Comparison of ENCODE assay signal across 9 cellular contexts in the genomic region with DNA sequence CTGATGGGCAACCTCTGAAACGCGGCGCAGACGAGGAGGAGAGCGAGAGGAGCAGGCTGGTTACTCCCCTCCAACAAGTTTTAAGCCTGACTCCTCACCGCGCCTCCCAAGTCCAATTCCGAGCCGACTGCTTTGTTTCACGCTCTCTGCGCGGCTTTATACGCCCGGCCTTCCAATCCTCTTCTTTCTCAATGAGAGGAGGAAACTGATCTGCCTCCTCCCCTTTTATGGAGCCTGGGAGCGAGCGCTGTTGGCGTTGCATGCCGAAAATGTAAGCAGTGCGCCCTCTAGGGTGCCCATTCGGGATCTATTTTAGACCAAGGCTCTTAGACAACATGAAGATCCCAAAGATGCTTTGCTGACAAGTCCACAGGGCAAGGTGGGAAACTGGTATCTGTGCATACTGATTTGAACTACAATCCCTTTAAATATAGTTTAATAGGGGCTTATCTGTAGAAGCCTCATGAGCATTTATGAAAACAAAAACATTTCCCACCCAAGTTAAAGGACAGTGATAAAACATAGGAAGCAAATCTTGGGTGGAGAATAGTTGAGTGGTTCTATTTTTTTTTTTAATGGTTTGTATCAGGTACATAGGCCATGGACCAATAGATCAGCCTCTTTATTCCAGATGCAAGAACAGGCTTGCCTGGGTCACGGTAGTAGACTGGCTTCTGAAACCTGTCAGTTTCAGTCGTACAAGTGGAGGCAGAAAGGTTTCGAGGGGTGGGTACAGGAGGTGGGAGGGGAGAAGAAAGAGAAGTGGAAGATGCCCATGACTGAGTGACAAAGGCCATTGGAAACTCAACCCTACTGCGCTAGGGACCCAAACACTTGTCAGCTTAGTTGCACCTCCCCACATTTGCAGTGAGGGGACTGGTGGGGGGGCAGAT. TPM values are rescaled to one million over a fixed set of nuclear protein-coding genes. Genes with fewer than 3 reads are reported as not detected.
A peak's percentile ranks its signal among the peaks of the same experiment; 100 is the strongest.
DNase-seq lines count a peak whose midpoint lies in the region; ATAC-seq and TF ChIP-seq lines count a peak whose summit lies in the region.
"Had no signal": no experiment of that assay in that cellular context is flagged by ENCODE, and none has a peak within 500 bp of the region (broad histone marks: within the 10 kb centered on the region; RNA-seq: fewer than 3 reads in every experiment).

TSS of gene RND3 (minus strand) at position 131 of the 893 bp plus-strand sequence. CDS start 250 bp downstream, outside the sequence.

- H3K27me3 ChIP-seq in BJ (ENCODE audit: control insufficient read depth, insufficient read depth, low read length) = no peaks in the 10 kb centered on the region
- H3K27me3 ChIP-seq in mucosa of rectum (ENCODE audit: control insufficient read depth in 2 of 2, insufficient read depth in 2 of 2, low read length in 2 of 2) = no peaks in the 10 kb centered on the region

- H3K27ac ChIP-seq in mucosa of rectum (ENCODE audit: low read depth in 2 of 2, low read length in 2 of 2) (peak within 1 kb of the TSS; percentile 96), substantia nigra (ENCODE audit: low read depth, low read length, poor library complexity, severe bottlenecking) (peak within 1 kb of the TSS; percentile 23)

- peaks cover 16% of the 10 kb centered on the region for H3K36me3 ChIP-seq in BJ (ENCODE audit: control insufficient read depth, insufficient read depth, low read length)
- H3K36me3 ChIP-seq in mucosa of rectum (ENCODE audit: control insufficient read depth in 2 of 2, insufficient read depth in 2 of 2, low read length in 2 of 2) = no peaks in the 10 kb centered on the region

- CTCF ChIA-PET in BJ (lab: Yijun Ruan, JAX) = interaction anchor here (1.0 to 1.8 kb wide), 4 partner anchors 15 to 547 kb away, joined by 3 to 7 read pairs (median 3); no protein-coding TSS in a partner anchor
- CTCF ChIA-PET in WTC11 (lab: Charles Lee) = interaction anchor here (1.0 kb wide), 1 partner anchor 751 kb away, joined by 3 read pairs; no protein-coding TSS in a partner anchor

- no peaks in the 10 kb centered on the region for H3K9me3 Mint-ChIP-seq in WTC11

- H3K9me3 ChIP-seq in mucosa of rectum (ENCODE audit: control insufficient read depth in 2 of 2, low read length in 2 of 2) = no peaks in the 10 kb centered on the region

- peaks cover 11 to 25% of the 10 kb centered on the region in 2 donors for H3K4me1 ChIP-seq in mucosa of rectum (ENCODE audit: control insufficient read depth in 2 of 2, insufficient read depth in 2 of 2, low read length in 2 of 2)

- H3K4me3 Mint-ChIP-seq in WTC11 = peak within 1 kb of the TSS; percentile 97

- H3K27me3 Mint-ChIP-seq in WTC11 (ENCODE audit: low read depth) = no peaks in the 10 kb centered on the region

- H3K4me3 ChIP-seq in BJ (ENCODE audit: low read depth, low read length) (peak within 1 kb of the TSS; percentile 98), mucosa of rectum (ENCODE audit: low read length in 2 of 2) (peak within 1 kb of the TSS; percentile 95 to 97)

- H3K9ac ChIP-seq in mucosa of rectum (ENCODE audit: low read depth in 1 of 2, low read length in 2 of 2) = peak within 1 kb of the TSS; percentile 88 to 99

- H3K36me3 Mint-ChIP-seq in WTC11 = peaks cover 31% of the 10 kb centered on the region

- peak within 1 kb of the TSS; percentile 96 for H3K27ac Mint-ChIP-seq in WTC11

- ATAC-seq in GM18873 (IDR thresholded peaks at IDR 0.05; ENCODE audit: low FRiP score, unreplicated experiment) = peak; percentile 63
- peak; percentile 85 for ATAC-seq in HG03097 (IDR thresholded peaks at IDR 0.05; ENCODE audit: low FRiP score, unreplicated experiment)
- peak; percentile 72 for ATAC-seq in WTC11
- peak; percentile 66 for ATAC-seq in esophagus mucosa

- TF ChIP-seq CTCF in BJ (IDR thresholded peaks at IDR 0.05; ENCODE audit: insufficient read depth, low read depth, low read length) = peak; percentile 88
- TF ChIP-seq CTCF in WTC11 (IDR thresholded peaks at IDR 0.05) = peak; percentile 75

- H3K4me1 Mint-ChIP-seq in WTC11 = peaks cover 27% of the 10 kb centered on the region

- DNase-seq in BJ (ENCODE audit: low read depth) (peak; percentile 95), NCI-H2107 (lab: John Stamatoyannopoulos, UW) (peak; percentile 94), WTC11 (ENCODE audit: low spot score) (peak; percentile 96), substantia nigra (lab: John Stamatoyannopoulos, UW) (peak in 46 of 49 donors; percentile 4 to 88 (median 74))

- POLR2A ChIA-PET in BJ (lab: Charles Lee) = interaction anchor here (0.6 to 1.0 kb wide), 2 partner anchors 16 to 563 kb away, joined by 3 read pairs; no protein-coding TSS in a partner anchor
- POLR2A ChIA-PET in WTC11 (lab: Charles Lee) = no interaction called here

TF ChIP-seq in WTC11, 78 proteins besides CTCF, POLR2A, EP300 and RAD21:
- TF ChIP-seq NFATC4 (CRISPR knock-in tag; IDR thresholded peaks at IDR 0.05) (no peak), ZNF232 (CRISPR knock-in tag; IDR thresholded peaks at IDR 0.05) (peak; percentile 42; the same call in 1 of the 2 replicates), ETV6 (CRISPR knock-in tag; IDR thresholded peaks at IDR 0.05) (0 out of 2 replicates have a peak, but pooled peaks have one; percentile 36), GTF2I (CRISPR knock-in tag; conservative IDR thresholded peaks at IDR 0.05) (no peak), PRDM15 (CRISPR knock-in tag; IDR thresholded peaks at IDR 0.05) (peak; percentile 53; the same call in 1 of the 2 replicates), HMGXB4 (CRISPR knock-in tag; IDR thresholded peaks at IDR 0.05) (peak; percentile 57; the same call in 1 of the 2 replicates)

RNA-seq across cellular contexts. Expression of gene RND3, which starts in this region (rescaled TPM):
- polyA plus RNA-seq in BJ (2011; rRNA removed) = 255 and 497 TPM in 2 replicates
- polyA minus RNA-seq in BJ (2011; rRNA and poly(A)+ RNA removed) = 245 and 381 TPM in 2 replicates
- total RNA-seq in WTC11 (2021) (50.6 to 64.4 TPM (median 55.8 TPM) in 3 replicates), esophagus mucosa (62.3 TPM)
- total RNA-seq: activated CD8-positive, alpha-beta memory T cell treated with anti-CD3 and anti-CD28 coated beads for 36 hours had no signal

Comparison
In these comparisons a context has a peak if more than half of its experiments do, and no peak if none do; other contexts are left out.
1. Peak in every context shown above with its lines: DNase-seq, ATAC-seq, H3K4me3 ChIP-seq and H3K27ac ChIP-seq.